Comparison of ENCODE assay signal across 1 cellular context in the genomic region with DNA sequence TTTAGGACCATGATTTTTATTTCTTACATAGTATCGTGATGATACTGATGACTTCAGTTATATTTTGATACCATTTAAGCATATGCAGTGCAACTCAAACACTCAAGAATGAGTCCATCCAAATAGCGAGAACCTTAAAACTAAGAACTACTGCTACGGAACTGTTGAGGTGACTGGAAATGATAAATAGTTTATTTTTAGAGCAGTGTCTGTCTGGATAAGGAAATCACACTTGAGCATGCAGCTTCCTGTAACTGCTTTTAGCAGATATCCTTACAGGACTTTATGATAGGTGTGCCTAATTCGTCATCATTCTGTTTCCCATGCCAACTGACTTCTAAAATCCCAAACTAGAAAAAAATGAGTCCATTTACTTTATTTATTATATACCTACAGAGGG.
A peak's percentile ranks its signal among the peaks of the same experiment; 100 is the strongest.
TF ChIP-seq lines count a peak whose summit lies in the region.

No MANE protein-coding gene starts in this region.

TF ChIP-seq in K562, 482 proteins besides CTCF, POLR2A, EP300 and RAD21 (continued from another document and continues in another):
- TF ChIP-seq MAZ (CRISPR knock-in tag; conservative IDR thresholded peaks at IDR 0.05 in 1 of 2, IDR thresholded peaks at IDR 0.05 in 1 of 2) (no peak), STAT5B (CRISPR knock-in tag; IDR thresholded peaks at IDR 0.05) (no peak), KDM5B (IDR thresholded peaks at IDR 0.05; ENCODE audit: insufficient replicate concordance, low read depth, low read length) (peak; percentile 54), JUND (IDR thresholded peaks at IDR 0.05; ENCODE audit: borderline replicate concordance, low read depth, low read length) (peak; percentile 90), JUND (tag; IDR thresholded peaks at IDR 0.05; ENCODE audit: borderline replicate concordance, low read depth, low read length) (peak; percentile 73; the same call in 1 of the 3 replicates), KLF10 (CRISPR knock-in tag; IDR thresholded peaks at IDR 0.05) (no peak), NFIC (IDR thresholded peaks at IDR 0.05) (peak; percentile 91), NR2C1 (IDR thresholded peaks at IDR 0.05) (no peak), NR2C1 (tag; IDR thresholded peaks at IDR 0.05) (peak; percentile 60), LEF1 (IDR thresholded peaks at IDR 0.05) (peak; percentile 89), ZBED1 (IDR thresholded peaks at IDR 0.05) (peak; percentile 82; the same call in 1 of the 2 replicates), MIER1 (IDR thresholded peaks at IDR 0.05; ENCODE audit: low read depth) (no peak), CBX5 (IDR thresholded peaks at IDR 0.05; ENCODE audit: borderline replicate concordance, low read depth) (no peak), ZFPM2 (CRISPR knock-in tag; IDR thresholded peaks at IDR 0.05) (no peak), ZNF589 (CRISPR knock-in tag; IDR thresholded peaks at IDR 0.05; ENCODE audit: low read depth) (peak; percentile 36; the same call in 1 of the 2 replicates), POLR2AphosphoS5 (IDR thresholded peaks at IDR 0.05; ENCODE audit: control insufficient read depth, insufficient read depth, low read depth, low read length) (peak; percentile 91), CBX3 (IDR thresholded peaks at IDR 0.05; ENCODE audit: borderline replicate concordance in 1 of 2, low read length in 2 of 2) (peak in 1 of 2 experiments; percentile 49; a peak in 1 of 3 replicates), TBL1XR1 (IDR thresholded peaks at IDR 0.05; ENCODE audit: low read length in 2 of 2) (peak; percentile 59 to 100; a peak in 3 of 4 replicates), EP400 (IDR thresholded peaks at IDR 0.05) (peak; percentile 58; the same call in 1 of the 2 replicates), SMARCB1 (IDR thresholded peaks at IDR 0.05; ENCODE audit: insufficient read length, low read depth) (peak; percentile 65), MYC (IDR thresholded peaks at IDR 0.05; ENCODE audit: low read depth, low read length) (0 out of 2 replicates have a peak, but pooled peaks have one; percentile 57), MYC (CRISPR knock-in tag; IDR thresholded peaks at IDR 0.05; ENCODE audit: borderline replicate concordance, low read depth) (no peak), SMAD1 (IDR thresholded peaks at IDR 0.05; ENCODE audit: low read depth, low read length, partially characterized antibody) (peak; percentile 86), MTA2 (IDR thresholded peaks at IDR 0.05; ENCODE audit: low read depth) (peak; percentile 95), PHB2 (IDR thresholded peaks at IDR 0.05; ENCODE audit: low read depth) (peak; percentile 93), RFX5 (IDR thresholded peaks at IDR 0.05; ENCODE audit: low read depth, low read length) (no peak), MBD2 (IDR thresholded peaks at IDR 0.05; ENCODE audit: borderline replicate concordance, low read depth) (peak; percentile 88), ZNF175 (CRISPR knock-in tag; IDR thresholded peaks at IDR 0.05; ENCODE audit: low read depth) (0 out of 2 replicates have a peak, but pooled peaks have one; percentile 14), MTA3 (IDR thresholded peaks at IDR 0.05; ENCODE audit: borderline replicate concordance) (peak; percentile 61; the same call in 1 of the 2 replicates), KLF16 (IDR thresholded peaks at IDR 0.05) (peak; percentile 97), BHLHE40 (IDR thresholded peaks at IDR 0.05; ENCODE audit: low read length) (peak; percentile 80), NEUROD1 (IDR thresholded peaks at IDR 0.05; ENCODE audit: borderline replicate concordance, low read depth, low read length, partially characterized antibody) (peak; percentile 76), MCM3 (IDR thresholded peaks at IDR 0.05) (no peak), CEBPB (tag; IDR thresholded peaks at IDR 0.05) (no peak), ZNF282 (CRISPR knock-in tag; IDR thresholded peaks at IDR 0.05) (no peak), VEZF1 (CRISPR knock-in tag; IDR thresholded peaks at IDR 0.05) (peak; percentile 29; the same call in 1 of the 2 replicates), CC2D1A (IDR thresholded peaks at IDR 0.05) (peak; percentile 96; the same call in 1 of the 2 replicates), SMARCC2 (IDR thresholded peaks at IDR 0.05; ENCODE audit: low read depth) (peak; percentile 85), TARDBP (IDR thresholded peaks at IDR 0.05) (no peak), MAFK (IDR thresholded peaks at IDR 0.05; ENCODE audit: low read length) (0 out of 2 replicates have a peak, but pooled peaks have one; percentile 17), AFF4 (CRISPR knock-in tag; IDR thresholded peaks at IDR 0.05) (no peak), GTF2B (IDR thresholded peaks at IDR 0.05; ENCODE audit: extremely low read depth, insufficient read length) (no peak)
- TF ChIP-seq, protein P1, sequence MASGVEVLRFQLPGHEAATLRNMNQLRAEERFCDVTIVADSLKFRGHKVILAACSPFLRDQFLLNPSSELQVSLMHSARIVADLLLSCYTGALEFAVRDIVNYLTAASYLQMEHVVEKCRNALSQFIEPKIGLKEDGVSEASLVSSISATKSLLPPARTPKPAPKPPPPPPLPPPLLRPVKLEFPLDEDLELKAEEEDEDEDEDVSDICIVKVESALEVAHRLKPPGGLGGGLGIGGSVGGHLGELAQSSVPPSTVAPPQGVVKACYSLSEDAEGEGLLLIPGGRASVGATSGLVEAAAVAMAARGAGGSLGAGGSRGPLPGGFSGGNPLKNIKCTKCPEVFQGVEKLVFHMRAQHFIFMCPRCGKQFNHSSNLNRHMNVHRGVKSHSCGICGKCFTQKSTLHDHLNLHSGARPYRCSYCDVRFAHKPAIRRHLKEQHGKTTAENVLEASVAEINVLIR (CRISPR knock-in tag; IDR thresholded peaks at IDR 0.05) = peak; percentile 52
- TF ChIP-seq, protein P2, sequence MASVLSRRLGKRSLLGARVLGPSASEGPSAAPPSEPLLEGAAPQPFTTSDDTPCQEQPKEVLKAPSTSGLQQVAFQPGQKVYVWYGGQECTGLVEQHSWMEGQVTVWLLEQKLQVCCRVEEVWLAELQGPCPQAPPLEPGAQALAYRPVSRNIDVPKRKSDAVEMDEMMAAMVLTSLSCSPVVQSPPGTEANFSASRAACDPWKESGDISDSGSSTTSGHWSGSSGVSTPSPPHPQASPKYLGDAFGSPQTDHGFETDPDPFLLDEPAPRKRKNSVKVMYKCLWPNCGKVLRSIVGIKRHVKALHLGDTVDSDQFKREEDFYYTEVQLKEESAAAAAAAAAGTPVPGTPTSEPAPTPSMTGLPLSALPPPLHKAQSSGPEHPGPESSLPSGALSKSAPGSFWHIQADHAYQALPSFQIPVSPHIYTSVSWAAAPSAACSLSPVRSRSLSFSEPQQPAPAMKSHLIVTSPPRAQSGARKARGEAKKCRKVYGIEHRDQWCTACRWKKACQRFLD (CRISPR knock-in tag; IDR thresholded peaks at IDR 0.05) = peak; percentile 72; the same call in 1 of the 2 replicates
- TF ChIP-seq, protein P3, sequence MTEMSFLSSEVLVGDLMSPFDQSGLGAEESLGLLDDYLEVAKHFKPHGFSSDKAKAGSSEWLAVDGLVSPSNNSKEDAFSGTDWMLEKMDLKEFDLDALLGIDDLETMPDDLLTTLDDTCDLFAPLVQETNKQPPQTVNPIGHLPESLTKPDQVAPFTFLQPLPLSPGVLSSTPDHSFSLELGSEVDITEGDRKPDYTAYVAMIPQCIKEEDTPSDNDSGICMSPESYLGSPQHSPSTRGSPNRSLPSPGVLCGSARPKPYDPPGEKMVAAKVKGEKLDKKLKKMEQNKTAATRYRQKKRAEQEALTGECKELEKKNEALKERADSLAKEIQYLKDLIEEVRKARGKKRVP (CRISPR knock-in tag; IDR thresholded peaks at IDR 0.05) = no peak
- TF ChIP-seq, protein P4, sequence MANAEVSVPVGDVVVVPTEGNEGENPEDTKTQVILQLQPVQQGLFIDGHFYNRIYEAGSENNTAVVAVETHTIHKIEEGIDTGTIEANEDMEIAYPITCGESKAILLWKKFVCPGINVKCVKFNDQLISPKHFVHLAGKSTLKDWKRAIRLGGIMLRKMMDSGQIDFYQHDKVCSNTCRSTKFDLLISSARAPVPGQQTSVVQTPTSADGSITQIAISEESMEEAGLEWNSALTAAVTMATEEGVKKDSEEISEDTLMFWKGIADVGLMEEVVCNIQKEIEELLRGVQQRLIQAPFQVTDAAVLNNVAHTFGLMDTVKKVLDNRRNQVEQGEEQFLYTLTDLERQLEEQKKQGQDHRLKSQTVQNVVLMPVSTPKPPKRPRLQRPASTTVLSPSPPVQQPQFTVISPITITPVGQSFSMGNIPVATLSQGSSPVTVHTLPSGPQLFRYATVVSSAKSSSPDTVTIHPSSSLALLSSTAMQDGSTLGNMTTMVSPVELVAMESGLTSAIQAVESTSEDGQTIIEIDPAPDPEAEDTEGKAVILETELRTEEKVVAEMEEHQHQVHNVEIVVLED (CRISPR knock-in tag; IDR thresholded peaks at IDR 0.05) = no peak
- TF ChIP-seq, protein P5, sequence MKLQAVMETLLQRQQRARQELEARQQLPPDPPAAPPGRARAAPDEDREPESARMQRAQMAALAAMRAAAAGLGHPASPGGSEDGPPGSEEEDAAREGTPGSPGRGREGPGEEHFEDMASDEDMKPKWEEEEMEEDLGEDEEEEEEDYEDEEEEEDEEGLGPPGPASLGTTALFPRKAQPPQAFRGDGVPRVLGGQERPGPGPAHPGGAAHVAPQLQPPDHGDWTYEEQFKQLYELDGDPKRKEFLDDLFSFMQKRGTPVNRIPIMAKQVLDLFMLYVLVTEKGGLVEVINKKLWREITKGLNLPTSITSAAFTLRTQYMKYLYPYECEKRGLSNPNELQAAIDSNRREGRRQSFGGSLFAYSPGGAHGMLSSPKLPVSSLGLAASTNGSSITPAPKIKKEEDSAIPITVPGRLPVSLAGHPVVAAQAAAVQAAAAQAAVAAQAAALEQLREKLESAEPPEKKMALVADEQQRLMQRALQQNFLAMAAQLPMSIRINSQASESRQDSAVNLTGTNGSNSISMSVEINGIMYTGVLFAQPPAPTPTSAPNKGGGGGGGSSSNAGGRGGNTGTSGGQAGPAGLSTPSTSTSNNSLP (IDR thresholded peaks at IDR 0.05; ENCODE audit: borderline replicate concordance, low read depth, low read length) = peak; percentile 93
- TF ChIP-seq, protein P6, sequence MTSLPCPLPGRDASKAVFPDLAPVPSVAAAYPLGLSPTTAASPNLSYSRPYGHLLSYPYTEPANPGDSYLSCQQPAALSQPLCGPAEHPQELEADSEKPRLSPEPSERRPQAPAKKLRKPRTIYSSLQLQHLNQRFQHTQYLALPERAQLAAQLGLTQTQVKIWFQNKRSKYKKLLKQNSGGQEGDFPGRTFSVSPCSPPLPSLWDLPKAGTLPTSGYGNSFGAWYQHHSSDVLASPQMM (CRISPR knock-in tag; IDR thresholded peaks at IDR 0.05) = no peak
- TF ChIP-seq, protein P7, sequence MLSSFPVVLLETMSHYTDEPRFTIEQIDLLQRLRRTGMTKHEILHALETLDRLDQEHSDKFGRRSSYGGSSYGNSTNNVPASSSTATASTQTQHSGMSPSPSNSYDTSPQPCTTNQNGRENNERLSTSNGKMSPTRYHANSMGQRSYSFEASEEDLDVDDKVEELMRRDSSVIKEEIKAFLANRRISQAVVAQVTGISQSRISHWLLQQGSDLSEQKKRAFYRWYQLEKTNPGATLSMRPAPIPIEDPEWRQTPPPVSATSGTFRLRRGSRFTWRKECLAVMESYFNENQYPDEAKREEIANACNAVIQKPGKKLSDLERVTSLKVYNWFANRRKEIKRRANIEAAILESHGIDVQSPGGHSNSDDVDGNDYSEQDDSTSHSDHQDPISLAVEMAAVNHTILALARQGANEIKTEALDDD (IDR thresholded peaks at IDR 0.05) = peak; percentile 85
- TF ChIP-seq, protein P8, sequence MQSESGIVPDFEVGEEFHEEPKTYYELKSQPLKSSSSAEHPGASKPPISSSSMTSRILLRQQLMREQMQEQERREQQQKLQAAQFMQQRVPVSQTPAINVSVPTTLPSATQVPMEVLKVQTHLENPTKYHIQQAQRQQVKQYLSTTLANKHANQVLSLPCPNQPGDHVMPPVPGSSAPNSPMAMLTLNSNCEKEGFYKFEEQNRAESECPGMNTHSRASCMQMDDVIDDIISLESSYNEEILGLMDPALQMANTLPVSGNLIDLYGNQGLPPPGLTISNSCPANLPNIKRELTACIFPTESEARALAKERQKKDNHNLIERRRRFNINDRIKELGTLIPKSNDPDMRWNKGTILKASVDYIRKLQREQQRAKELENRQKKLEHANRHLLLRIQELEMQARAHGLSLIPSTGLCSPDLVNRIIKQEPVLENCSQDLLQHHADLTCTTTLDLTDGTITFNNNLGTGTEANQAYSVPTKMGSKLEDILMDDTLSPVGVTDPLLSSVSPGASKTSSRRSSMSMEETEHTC (IDR thresholded peaks at IDR 0.05) = peak; percentile 27; the same call in 1 of the 2 replicates
